In genomic region chr13:38325426-38325825, GRCh38 we compare ENCODE assay signal across 8 cellular contexts.
"Had no signal": no experiment of that assay in that cellular context is flagged by ENCODE, and none has a peak within 500 bp of the region (broad histone marks: within the 10 kb centered on the region; RNA-seq: fewer than 3 reads in every experiment).

No MANE protein-coding gene starts in this region.

- ATAC-seq: HepG2, K562 had no signal

- H3K27ac Mint-ChIP-seq: IgD-negative memory B cell had no signal

- H3K27me3 Mint-ChIP-seq: IgD-negative memory B cell had no signal

- H3K27ac ChIP-seq: HL-60, KMS-11 had no signal

- H3K4me3 ChIP-seq: K562 had no signal

- DNase-seq: IMR-90, KBM-7, KG1 had no signal

- H3K4me1 Mint-ChIP-seq: IgD-negative memory B cell had no signal

- H3K4me2 ChIP-seq: KMS-11 had no signal
